1 cellular context compared by ENCODE assay signal in genomic region chr9:125706661-125707539, GRCh38.
A peak's percentile ranks its signal among the peaks of the same experiment; 100 is the strongest.
TF ChIP-seq lines count a peak whose summit lies in the region.

TSS of gene MAPKAP1 (minus strand) at chr9:125707208. CDS start at chr9:125672574, 34,634 bp downstream.

TF ChIP-seq in HepG2, 621 proteins besides CTCF, POLR2A, EP300 and RAD21 (continued from another document and continues in another):
- TF ChIP-seq, protein P1, sequence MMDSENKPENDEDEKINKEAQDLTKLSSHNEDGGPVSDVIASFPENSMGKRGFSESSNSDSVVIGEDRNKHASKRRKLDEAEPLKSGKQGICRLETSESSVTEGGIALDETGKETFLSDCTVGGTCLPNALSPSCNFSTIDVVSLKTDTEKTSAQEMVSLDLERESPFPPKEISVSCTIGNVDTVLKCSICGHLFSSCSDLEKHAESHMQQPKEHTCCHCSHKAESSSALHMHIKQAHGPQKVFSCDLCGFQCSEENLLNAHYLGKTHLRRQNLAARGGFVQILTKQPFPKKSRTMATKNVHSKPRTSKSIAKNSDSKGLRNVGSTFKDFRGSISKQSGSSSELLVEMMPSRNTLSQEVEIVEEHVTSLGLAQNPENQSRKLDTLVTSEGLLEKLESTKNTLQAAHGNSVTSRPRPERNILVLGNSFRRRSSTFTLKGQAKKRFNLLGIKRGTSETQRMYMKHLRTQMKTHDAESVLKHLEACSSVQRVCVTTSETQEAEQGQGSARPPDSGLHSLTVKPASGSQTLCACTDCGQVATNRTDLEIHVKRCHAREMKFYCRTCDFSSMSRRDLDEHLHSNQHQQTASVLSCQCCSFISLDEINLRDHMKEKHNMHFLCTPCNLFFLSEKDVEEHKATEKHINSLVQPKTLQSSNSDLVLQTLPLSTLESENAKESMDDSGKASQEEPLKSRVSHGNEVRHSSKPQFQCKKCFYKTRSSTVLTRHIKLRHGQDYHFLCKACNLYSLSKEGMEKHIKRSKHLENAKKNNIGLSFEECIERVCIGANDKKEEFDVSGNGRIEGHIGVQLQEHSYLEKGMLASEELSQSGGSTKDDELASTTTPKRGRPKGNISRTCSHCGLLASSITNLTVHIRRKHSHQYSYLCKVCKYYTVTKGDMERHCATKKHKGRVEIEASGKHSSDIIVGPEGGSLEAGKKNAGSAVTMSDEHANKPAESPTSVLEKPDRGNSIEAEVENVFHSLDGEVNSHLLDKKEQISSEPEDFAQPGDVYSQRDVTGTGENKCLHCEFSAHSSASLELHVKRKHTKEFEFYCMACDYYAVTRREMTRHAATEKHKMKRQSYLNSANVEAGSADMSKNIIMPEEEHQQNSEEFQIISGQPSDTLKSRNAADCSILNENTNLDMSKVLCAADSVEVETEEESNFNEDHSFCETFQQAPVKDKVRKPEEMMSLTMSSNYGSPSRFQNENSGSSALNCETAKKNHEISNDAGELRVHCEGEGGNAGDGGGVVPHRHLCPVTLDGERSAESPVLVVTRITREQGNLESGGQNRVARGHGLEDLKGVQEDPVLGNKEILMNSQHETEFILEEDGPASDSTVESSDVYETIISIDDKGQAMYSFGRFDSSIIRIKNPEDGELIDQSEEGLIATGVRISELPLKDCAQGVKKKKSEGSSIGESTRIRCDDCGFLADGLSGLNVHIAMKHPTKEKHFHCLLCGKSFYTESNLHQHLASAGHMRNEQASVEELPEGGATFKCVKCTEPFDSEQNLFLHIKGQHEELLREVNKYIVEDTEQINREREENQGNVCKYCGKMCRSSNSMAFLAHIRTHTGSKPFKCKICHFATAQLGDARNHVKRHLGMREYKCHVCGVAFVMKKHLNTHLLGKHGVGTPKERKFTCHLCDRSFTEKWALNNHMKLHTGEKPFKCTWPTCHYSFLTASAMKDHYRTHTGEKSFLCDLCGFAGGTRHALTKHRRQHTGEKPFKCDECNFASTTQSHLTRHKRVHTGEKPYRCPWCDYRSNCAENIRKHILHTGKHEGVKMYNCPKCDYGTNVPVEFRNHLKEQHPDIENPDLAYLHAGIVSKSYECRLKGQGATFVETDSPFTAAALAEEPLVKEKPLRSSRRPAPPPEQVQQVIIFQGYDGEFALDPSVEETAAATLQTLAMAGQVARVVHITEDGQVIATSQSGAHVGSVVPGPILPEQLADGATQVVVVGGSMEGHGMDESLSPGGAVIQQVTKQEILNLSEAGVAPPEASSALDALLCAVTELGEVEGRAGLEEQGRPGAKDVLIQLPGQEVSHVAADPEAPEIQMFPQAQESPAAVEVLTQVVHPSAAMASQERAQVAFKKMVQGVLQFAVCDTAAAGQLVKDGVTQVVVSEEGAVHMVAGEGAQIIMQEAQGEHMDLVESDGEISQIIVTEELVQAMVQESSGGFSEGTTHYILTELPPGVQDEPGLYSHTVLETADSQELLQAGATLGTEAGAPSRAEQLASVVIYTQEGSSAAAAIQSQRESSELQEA (CRISPR knock-in tag; IDR thresholded peaks at IDR 0.05; ENCODE audit: not compliant biosample characterization), result peak; percentile 57
- TF ChIP-seq NBN (conservative IDR thresholded peaks at IDR 0.05), result no peak
- peak; percentile 62 for TF ChIP-seq HDAC1 (CRISPR knock-in tag; IDR thresholded peaks at IDR 0.05)
- no peak for TF ChIP-seq ZNF180 (CRISPR knock-in tag; IDR thresholded peaks at IDR 0.05; ENCODE audit: borderline replicate concordance, low read depth)
- TF ChIP-seq DPF2 (CRISPR knock-in tag; IDR thresholded peaks at IDR 0.05; ENCODE audit: borderline replicate concordance, low read depth), result no peak
- 0 out of 2 replicates have a peak, but pooled peaks have one; percentile 24 for TF ChIP-seq DR1 (CRISPR knock-in tag; IDR thresholded peaks at IDR 0.05)
- TF ChIP-seq TAF1 (CRISPR knock-in tag; IDR thresholded peaks at IDR 0.05), result peak; percentile 74
- TF ChIP-seq POGK (CRISPR knock-in tag; conservative IDR thresholded peaks at IDR 0.05), result no peak
- TF ChIP-seq FOXJ3 (CRISPR knock-in tag; IDR thresholded peaks at IDR 0.05; ENCODE audit: borderline replicate concordance), result no peak
- no peak for TF ChIP-seq SALL2 (CRISPR knock-in tag; IDR thresholded peaks at IDR 0.05)
- no peak for TF ChIP-seq ZBTB10 (CRISPR knock-in tag; IDR thresholded peaks at IDR 0.05; ENCODE audit: borderline replicate concordance)
- TF ChIP-seq HES4 (CRISPR knock-in tag; IDR thresholded peaks at IDR 0.05; ENCODE audit: borderline replicate concordance), result peak; percentile 73; the same call in 1 of the 2 replicates
- no peak for TF ChIP-seq MEF2D (CRISPR knock-in tag; IDR thresholded peaks at IDR 0.05)
- TF ChIP-seq ZNF296 (CRISPR knock-in tag; conservative IDR thresholded peaks at IDR 0.05), result no peak
- TF ChIP-seq, protein P2, sequence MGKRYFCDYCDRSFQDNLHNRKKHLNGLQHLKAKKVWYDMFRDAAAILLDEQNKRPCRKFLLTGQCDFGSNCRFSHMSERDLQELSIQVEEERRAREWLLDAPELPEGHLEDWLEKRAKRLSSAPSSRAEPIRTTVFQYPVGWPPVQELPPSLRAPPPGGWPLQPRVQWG (CRISPR knock-in tag; IDR thresholded peaks at IDR 0.05; ENCODE audit: borderline replicate concordance, low read depth), result no peak
- TF ChIP-seq, protein P3, sequence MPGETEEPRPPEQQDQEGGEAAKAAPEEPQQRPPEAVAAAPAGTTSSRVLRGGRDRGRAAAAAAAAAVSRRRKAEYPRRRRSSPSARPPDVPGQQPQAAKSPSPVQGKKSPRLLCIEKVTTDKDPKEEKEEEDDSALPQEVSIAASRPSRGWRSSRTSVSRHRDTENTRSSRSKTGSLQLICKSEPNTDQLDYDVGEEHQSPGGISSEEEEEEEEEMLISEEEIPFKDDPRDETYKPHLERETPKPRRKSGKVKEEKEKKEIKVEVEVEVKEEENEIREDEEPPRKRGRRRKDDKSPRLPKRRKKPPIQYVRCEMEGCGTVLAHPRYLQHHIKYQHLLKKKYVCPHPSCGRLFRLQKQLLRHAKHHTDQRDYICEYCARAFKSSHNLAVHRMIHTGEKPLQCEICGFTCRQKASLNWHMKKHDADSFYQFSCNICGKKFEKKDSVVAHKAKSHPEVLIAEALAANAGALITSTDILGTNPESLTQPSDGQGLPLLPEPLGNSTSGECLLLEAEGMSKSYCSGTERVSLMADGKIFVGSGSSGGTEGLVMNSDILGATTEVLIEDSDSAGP (CRISPR knock-in tag; IDR thresholded peaks at IDR 0.05; ENCODE audit: borderline replicate concordance), result peak; percentile 75; the same call in 1 of the 2 replicates
- TF ChIP-seq GMEB1 (CRISPR knock-in tag; IDR thresholded peaks at IDR 0.05; ENCODE audit: borderline replicate concordance), result peak; percentile 84; the same call in 1 of the 2 replicates
- TF ChIP-seq HNF1A (IDR thresholded peaks at IDR 0.05; ENCODE audit: low read depth), result no peak
- TF ChIP-seq HNF1A (CRISPR knock-in tag; IDR thresholded peaks at IDR 0.05; ENCODE audit: borderline replicate concordance), result peak; percentile 26; the same call in 1 of the 2 replicates
- TF ChIP-seq, protein P4, sequence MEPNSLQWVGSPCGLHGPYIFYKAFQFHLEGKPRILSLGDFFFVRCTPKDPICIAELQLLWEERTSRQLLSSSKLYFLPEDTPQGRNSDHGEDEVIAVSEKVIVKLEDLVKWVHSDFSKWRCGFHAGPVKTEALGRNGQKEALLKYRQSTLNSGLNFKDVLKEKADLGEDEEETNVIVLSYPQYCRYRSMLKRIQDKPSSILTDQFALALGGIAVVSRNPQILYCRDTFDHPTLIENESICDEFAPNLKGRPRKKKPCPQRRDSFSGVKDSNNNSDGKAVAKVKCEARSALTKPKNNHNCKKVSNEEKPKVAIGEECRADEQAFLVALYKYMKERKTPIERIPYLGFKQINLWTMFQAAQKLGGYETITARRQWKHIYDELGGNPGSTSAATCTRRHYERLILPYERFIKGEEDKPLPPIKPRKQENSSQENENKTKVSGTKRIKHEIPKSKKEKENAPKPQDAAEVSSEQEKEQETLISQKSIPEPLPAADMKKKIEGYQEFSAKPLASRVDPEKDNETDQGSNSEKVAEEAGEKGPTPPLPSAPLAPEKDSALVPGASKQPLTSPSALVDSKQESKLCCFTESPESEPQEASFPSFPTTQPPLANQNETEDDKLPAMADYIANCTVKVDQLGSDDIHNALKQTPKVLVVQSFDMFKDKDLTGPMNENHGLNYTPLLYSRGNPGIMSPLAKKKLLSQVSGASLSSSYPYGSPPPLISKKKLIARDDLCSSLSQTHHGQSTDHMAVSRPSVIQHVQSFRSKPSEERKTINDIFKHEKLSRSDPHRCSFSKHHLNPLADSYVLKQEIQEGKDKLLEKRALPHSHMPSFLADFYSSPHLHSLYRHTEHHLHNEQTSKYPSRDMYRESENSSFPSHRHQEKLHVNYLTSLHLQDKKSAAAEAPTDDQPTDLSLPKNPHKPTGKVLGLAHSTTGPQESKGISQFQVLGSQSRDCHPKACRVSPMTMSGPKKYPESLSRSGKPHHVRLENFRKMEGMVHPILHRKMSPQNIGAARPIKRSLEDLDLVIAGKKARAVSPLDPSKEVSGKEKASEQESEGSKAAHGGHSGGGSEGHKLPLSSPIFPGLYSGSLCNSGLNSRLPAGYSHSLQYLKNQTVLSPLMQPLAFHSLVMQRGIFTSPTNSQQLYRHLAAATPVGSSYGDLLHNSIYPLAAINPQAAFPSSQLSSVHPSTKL (CRISPR knock-in tag; IDR thresholded peaks at IDR 0.05), result no peak; the same call in 1 of the 2 replicates
- TF ChIP-seq ARNTL (CRISPR knock-in tag; IDR thresholded peaks at IDR 0.05), result 0 out of 2 replicates have a peak, but pooled peaks have one; percentile 53
- no peak for TF ChIP-seq RFX5 (IDR thresholded peaks at IDR 0.05; ENCODE audit: low read depth, low read length)
- TF ChIP-seq THYN1 (CRISPR knock-in tag; IDR thresholded peaks at IDR 0.05; ENCODE audit: borderline replicate concordance, low read depth), result no peak
- no peak for TF ChIP-seq SNAI1 (CRISPR knock-in tag; IDR thresholded peaks at IDR 0.05; ENCODE audit: borderline replicate concordance)
